10 cellular contexts compared by ENCODE assay signal in the genomic region with DNA sequence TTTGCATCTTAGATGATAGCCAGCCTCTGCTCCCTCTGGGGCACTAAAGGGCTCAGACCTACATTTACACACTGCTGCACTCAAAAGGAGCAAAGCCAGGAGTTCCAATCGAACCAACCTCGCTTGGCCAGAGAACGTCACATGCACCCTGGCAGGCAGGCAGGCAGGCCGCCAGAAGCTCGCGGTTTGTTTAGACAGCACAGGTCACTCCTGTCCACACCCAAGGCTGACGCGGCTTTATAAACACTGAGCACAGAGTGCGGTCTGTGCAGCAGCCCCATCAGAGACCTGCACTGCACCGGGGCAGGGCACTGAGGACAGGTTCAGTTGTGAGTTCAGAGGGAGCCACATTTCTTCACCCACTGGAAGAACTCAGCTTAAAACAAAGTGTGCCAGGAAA.
DNase-seq lines count a peak whose midpoint lies in the region; ATAC-seq and TF ChIP-seq lines count a peak whose summit lies in the region.
"Had no signal": no experiment of that assay in that cellular context is flagged by ENCODE, and none has a peak within 500 bp of the region (broad histone marks: within the 10 kb centered on the region; RNA-seq: fewer than 3 reads in every experiment).

No MANE protein-coding gene starts in this region.

- H3K9me3 Mint-ChIP-seq in WTC11 = peaks cover 10% of the 10 kb centered on the region; the same call in 1 of the 2 replicates
- H3K9me3 Mint-ChIP-seq in CD14-positive monocyte = peaks cover 0 to 7% (median 0%) of the 10 kb centered on the region in 7 donors
- no peaks in the 10 kb centered on the region for H3K9me3 Mint-ChIP-seq in activated T-cell treated with anti-CD3 and anti-CD28 coated beads, Interleukin-2, amount 50 U/mL, for 4 hours

- TF ChIP-seq CTCF in prostate gland (IDR thresholded peaks at IDR 0.05) (no peak), WTC11 (IDR thresholded peaks at IDR 0.05) (no peak), CD14-positive monocyte (IDR thresholded peaks at IDR 0.05) (no peak)

- ATAC-seq in WTC11 = no peak
- no peak for ATAC-seq in activated T-cell treated with anti-CD3 and anti-CD28 coated beads, Interleukin-2, amount 50 U/mL, for 4 hours

- intact Hi-C loops in prostate gland (cut with DNase I) (no loop called here), CD14-positive monocyte (cut with micrococcal nuclease) (no loop called here)

- POLR2A ChIA-PET in WTC11 (lab: Charles Lee) = no interaction called here

- H3K27ac Mint-ChIP-seq in WTC11 (no peak overlapping the region), CD14-positive monocyte (no peak overlapping the region)

- WGBS in prostate gland = 8% methylated on average over 2 of the region's 10 CpGs

- no peak overlapping the region for H3K4me3 ChIP-seq in prostate gland
- H3K4me3 ChIP-seq: ovary had no signal

- H3K36me3 ChIP-seq in prostate gland = no peaks in the 10 kb centered on the region
- H3K36me3 ChIP-seq: ovary had no signal

- H3K4me3 Mint-ChIP-seq in WTC11 (no peak overlapping the region), CD14-positive monocyte (no peak overlapping the region)
- no peak overlapping the region for H3K4me3 Mint-ChIP-seq in activated T-cell treated with anti-CD3 and anti-CD28 coated beads, Interleukin-2, amount 50 U/mL, for 4 hours

- TF ChIP-seq POLR2A in prostate gland (IDR thresholded peaks at IDR 0.05) = no peak

- H3K27ac ChIP-seq in prostate gland = peak overlapping the region; percentile 38 to 39
- H3K27ac ChIP-seq: ovary had no signal

- CTCF ChIA-PET in WTC11 (lab: Charles Lee) = no interaction called here

- DNase-seq in H4 (ENCODE audit: low spot score) (peak; percentile 87), fibroblast of gingiva (ENCODE audit: low read depth) (peak; percentile 19), prostate gland (ENCODE audit: low spot score) (peak; percentile 88), superior temporal gyrus (ENCODE audit: extremely low spot score) (no peak), WTC11 (ENCODE audit: low spot score) (no peak), CD14-positive monocyte (ENCODE audit: low spot score) (no peak)
- no peak for DNase-seq in activated T-cell treated with anti-CD3 and anti-CD28 coated beads, Interleukin-2, amount 50 U/mL, for 4 hours
- DNase-seq: activated CD4-positive, alpha-beta T cell treated with anti-CD3 and anti-CD28 coated beads, Interleukin-2, amount 50 U/mL, for 48 hours had no signal

- no peaks in the 10 kb centered on the region for H3K9me3 ChIP-seq in prostate gland
- H3K9me3 ChIP-seq: ovary had no signal

- H3K4me1 Mint-ChIP-seq in WTC11 (peaks cover 36% of the 10 kb centered on the region), CD14-positive monocyte (peaks cover 13% of the 10 kb centered on the region)
- peaks cover 6% of the 10 kb centered on the region for H3K4me1 Mint-ChIP-seq in activated T-cell treated with anti-CD3 and anti-CD28 coated beads, Interleukin-2, amount 50 U/mL, for 4 hours (ENCODE audit: low read depth)

- H3K27me3 Mint-ChIP-seq in WTC11 (ENCODE audit: low read depth) = no peaks in the 10 kb centered on the region; the same call in 1 of the 2 replicates
- H3K27me3 Mint-ChIP-seq in CD14-positive monocyte (ENCODE audit: low read depth in 3 of 3) = peaks cover 1 to 14% (median 2%) of the 10 kb centered on the region in 3 donors
- no peaks in the 10 kb centered on the region for H3K27me3 Mint-ChIP-seq in activated T-cell treated with anti-CD3 and anti-CD28 coated beads, Interleukin-2, amount 50 U/mL, for 4 hours (ENCODE audit: low read depth)

- H3K36me3 Mint-ChIP-seq in WTC11 (peaks cover 7% of the 10 kb centered on the region; the same call in 1 of the 2 replicates), CD14-positive monocyte (no peaks in the 10 kb centered on the region)
- no peaks in the 10 kb centered on the region for H3K36me3 Mint-ChIP-seq in activated T-cell treated with anti-CD3 and anti-CD28 coated beads, Interleukin-2, amount 50 U/mL, for 4 hours (ENCODE audit: insufficient read depth)

- H3K27me3 ChIP-seq in prostate gland (replicated peaks; ENCODE audit: insufficient read depth) = no peaks in the 10 kb centered on the region
- H3K27me3 ChIP-seq: ovary had no signal

- no peaks in the 10 kb centered on the region for H3K4me1 ChIP-seq in prostate gland (replicated peaks)

TF ChIP-seq in PFSK-1, 5 proteins besides CTCF, POLR2A, EP300 and RAD21:
- TF ChIP-seq POLR2AphosphoS5 (IDR thresholded peaks at IDR 0.05; ENCODE audit: low read depth, low read length) (no peak), SIN3A (IDR thresholded peaks at IDR 0.05; ENCODE audit: borderline replicate concordance, insufficient read depth, low read length) (no peak), FOXP2 (optimal IDR thresholded peaks at IDR 0.05; ENCODE audit: borderline replicate concordance, extremely low read depth, extremely low read length, insufficient read depth) (peak; percentile 81)
- TF ChIP-seq, protein P1, sequence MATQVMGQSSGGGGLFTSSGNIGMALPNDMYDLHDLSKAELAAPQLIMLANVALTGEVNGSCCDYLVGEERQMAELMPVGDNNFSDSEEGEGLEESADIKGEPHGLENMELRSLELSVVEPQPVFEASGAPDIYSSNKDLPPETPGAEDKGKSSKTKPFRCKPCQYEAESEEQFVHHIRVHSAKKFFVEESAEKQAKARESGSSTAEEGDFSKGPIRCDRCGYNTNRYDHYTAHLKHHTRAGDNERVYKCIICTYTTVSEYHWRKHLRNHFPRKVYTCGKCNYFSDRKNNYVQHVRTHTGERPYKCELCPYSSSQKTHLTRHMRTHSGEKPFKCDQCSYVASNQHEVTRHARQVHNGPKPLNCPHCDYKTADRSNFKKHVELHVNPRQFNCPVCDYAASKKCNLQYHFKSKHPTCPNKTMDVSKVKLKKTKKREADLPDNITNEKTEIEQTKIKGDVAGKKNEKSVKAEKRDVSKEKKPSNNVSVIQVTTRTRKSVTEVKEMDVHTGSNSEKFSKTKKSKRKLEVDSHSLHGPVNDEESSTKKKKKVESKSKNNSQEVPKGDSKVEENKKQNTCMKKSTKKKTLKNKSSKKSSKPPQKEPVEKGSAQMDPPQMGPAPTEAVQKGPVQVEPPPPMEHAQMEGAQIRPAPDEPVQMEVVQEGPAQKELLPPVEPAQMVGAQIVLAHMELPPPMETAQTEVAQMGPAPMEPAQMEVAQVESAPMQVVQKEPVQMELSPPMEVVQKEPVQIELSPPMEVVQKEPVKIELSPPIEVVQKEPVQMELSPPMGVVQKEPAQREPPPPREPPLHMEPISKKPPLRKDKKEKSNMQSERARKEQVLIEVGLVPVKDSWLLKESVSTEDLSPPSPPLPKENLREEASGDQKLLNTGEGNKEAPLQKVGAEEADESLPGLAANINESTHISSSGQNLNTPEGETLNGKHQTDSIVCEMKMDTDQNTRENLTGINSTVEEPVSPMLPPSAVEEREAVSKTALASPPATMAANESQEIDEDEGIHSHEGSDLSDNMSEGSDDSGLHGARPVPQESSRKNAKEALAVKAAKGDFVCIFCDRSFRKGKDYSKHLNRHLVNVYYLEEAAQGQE (IDR thresholded peaks at IDR 0.05; ENCODE audit: insufficient read depth in 1 of 2, low read depth in 2 of 2, low read length in 2 of 2) = no peak
TF ChIP-seq in PFSK-1: peak in this region for 1.

TF ChIP-seq in WTC11, 78 proteins besides CTCF, POLR2A, EP300 and RAD21 (continues in another document):
- TF ChIP-seq, protein P2, sequence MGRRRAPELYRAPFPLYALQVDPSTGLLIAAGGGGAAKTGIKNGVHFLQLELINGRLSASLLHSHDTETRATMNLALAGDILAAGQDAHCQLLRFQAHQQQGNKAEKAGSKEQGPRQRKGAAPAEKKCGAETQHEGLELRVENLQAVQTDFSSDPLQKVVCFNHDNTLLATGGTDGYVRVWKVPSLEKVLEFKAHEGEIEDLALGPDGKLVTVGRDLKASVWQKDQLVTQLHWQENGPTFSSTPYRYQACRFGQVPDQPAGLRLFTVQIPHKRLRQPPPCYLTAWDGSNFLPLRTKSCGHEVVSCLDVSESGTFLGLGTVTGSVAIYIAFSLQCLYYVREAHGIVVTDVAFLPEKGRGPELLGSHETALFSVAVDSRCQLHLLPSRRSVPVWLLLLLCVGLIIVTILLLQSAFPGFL (CRISPR knock-in tag; IDR thresholded peaks at IDR 0.05; ENCODE audit: borderline replicate concordance) = no peak
- TF ChIP-seq, protein P3, sequence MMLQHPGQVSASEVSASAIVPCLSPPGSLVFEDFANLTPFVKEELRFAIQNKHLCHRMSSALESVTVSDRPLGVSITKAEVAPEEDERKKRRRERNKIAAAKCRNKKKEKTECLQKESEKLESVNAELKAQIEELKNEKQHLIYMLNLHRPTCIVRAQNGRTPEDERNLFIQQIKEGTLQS (CRISPR knock-in tag; conservative IDR thresholded peaks at IDR 0.05) = no peak
- TF ChIP-seq, protein P4, sequence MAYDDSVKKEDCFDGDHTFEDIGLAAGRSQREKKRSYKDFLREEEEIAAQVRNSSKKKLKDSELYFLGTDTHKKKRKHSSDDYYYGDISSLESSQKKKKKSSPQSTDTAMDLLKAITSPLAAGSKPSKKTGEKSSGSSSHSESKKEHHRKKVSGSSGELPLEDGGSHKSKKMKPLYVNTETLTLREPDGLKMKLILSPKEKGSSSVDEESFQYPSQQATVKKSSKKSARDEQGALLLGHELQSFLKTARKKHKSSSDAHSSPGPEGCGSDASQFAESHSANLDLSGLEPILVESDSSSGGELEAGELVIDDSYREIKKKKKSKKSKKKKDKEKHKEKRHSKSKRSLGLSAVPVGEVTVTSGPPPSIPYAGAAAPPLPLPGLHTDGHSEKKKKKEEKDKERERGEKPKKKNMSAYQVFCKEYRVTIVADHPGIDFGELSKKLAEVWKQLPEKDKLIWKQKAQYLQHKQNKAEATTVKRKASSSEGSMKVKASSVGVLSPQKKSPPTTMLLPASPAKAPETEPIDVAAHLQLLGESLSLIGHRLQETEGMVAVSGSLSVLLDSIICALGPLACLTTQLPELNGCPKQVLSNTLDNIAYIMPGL (CRISPR knock-in tag; IDR thresholded peaks at IDR 0.05) = no peak
- TF ChIP-seq JUN (CRISPR knock-in tag; IDR thresholded peaks at IDR 0.05) (no peak), SP1 (CRISPR knock-in tag; conservative IDR thresholded peaks at IDR 0.05) (no peak), ZNF396 (CRISPR knock-in tag; IDR thresholded peaks at IDR 0.05; ENCODE audit: borderline replicate concordance) (no peak), ZNF317 (CRISPR knock-in tag; IDR thresholded peaks at IDR 0.05; ENCODE audit: borderline replicate concordance, low read depth) (no peak), ESRRA (CRISPR knock-in tag; IDR thresholded peaks at IDR 0.05; ENCODE audit: borderline replicate concordance) (no peak), TEAD4 (CRISPR knock-in tag; IDR thresholded peaks at IDR 0.05) (no peak)
- TF ChIP-seq, protein P5, sequence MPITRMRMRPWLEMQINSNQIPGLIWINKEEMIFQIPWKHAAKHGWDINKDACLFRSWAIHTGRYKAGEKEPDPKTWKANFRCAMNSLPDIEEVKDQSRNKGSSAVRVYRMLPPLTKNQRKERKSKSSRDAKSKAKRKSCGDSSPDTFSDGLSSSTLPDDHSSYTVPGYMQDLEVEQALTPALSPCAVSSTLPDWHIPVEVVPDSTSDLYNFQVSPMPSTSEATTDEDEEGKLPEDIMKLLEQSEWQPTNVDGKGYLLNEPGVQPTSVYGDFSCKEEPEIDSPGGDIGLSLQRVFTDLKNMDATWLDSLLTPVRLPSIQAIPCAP (CRISPR knock-in tag; IDR thresholded peaks at IDR 0.05) = no peak

Comparison
In these comparisons a context has a peak if more than half of its experiments do, and no peak if none do; other contexts are left out.
1. DNase-seq: peak in H4 (single experiment), fibroblast of gingiva (single experiment) and prostate gland (single experiment); none in superior temporal gyrus (single experiment), WTC11 (single experiment), CD14-positive monocyte (single experiment) and activated T-cell treated with anti-CD3 and anti-CD28 coated beads, Interleukin-2, amount 50 U/mL, for 4 hours (single experiment).